ENCODE assay signal across 1 cellular context in the genomic region with DNA sequence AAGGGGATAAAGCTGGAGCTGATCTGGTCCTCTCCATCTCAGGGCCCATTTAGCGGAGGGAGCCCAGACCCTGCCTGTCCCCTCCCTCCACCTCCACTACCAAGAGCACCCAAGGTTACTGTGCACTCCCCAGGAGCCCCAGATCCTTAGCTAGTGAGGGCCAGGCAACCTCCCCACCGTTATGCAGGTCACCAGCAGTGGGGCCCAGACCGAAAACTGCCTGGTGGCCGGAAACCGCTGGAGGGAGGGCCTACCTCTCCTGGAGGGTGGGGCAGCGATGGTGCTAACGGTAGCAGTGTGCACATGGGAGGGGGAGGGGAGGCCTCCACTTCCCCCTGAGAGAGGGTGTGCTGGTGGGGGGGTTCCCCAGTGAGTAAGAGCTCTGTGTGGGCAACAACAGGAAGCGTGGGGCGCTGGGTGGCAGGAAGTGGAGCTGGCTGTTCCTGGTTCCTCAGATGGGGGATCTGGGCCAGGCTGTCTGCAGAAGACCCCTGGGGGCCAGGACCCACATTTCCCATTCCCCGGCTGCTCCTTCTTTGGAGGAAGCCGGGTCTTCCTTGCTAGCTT.
TF ChIP-seq lines count a peak whose summit lies in the region.

No MANE protein-coding gene starts in this region.

TF ChIP-seq in endothelial cell of umbilical vein, 7 proteins besides CTCF, POLR2A, EP300 and RAD21 (continued from another document):
- TF ChIP-seq, protein P1, sequence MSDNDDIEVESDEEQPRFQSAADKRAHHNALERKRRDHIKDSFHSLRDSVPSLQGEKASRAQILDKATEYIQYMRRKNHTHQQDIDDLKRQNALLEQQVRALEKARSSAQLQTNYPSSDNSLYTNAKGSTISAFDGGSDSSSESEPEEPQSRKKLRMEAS (IDR thresholded peaks at IDR 0.05; ENCODE audit: insufficient read depth, insufficient read length): no peak
